In genomic region chr5:1498623-1499416, GRCh38 we compare ENCODE assay signal across 11 cellular contexts. TPM values are rescaled to one million over a fixed set of nuclear protein-coding genes. Genes with fewer than 3 reads are reported as not detected.
DNase-seq lines count a peak whose midpoint lies in the region; ATAC-seq, FAIRE-seq and TF ChIP-seq lines count a peak whose summit lies in the region.
"Had no signal": no experiment of that assay in that cellular context is flagged by ENCODE, and none has a peak within 500 bp of the region (broad histone marks: within the 10 kb centered on the region; RNA-seq: fewer than 3 reads in every experiment).

No MANE protein-coding gene starts in this region.

- no peak overlapping the region for H3K4me3 ChIP-seq in CD8-positive, alpha-beta memory T cell (ENCODE audit: low read length)
- H3K4me3 ChIP-seq in tibial nerve: no peak overlapping the region

- H3K4me1 ChIP-seq in CD8-positive, alpha-beta memory T cell (ENCODE audit: insufficient read depth, low read length): peaks cover 32% of the 10 kb centered on the region
- peaks cover 0 to 37% (median 9%) of the 10 kb centered on the region in 4 donors for H3K4me1 ChIP-seq in tibial nerve

- peaks cover 0 to 77% (median 13%) of the 10 kb centered on the region in 3 donors for H3K36me3 Mint-ChIP-seq in CD8-positive, alpha-beta memory T cell
- H3K36me3 Mint-ChIP-seq in naive thymus-derived CD8-positive, alpha-beta T cell: peaks cover 0 to 26% (median 2%) of the 10 kb centered on the region in 3 donors

- TF ChIP-seq POLR2A in tibial nerve (IDR thresholded peaks at IDR 0.05): no peak

- no peak for TF ChIP-seq CTCF in tibial nerve (IDR thresholded peaks at IDR 0.05)

- no peak overlapping the region for H3K27ac ChIP-seq in CD8-positive, alpha-beta memory T cell (ENCODE audit: low read depth, low read length)
- no peak overlapping the region for H3K27ac ChIP-seq in tibial nerve

- H3K27me3 Mint-ChIP-seq in CD8-positive, alpha-beta memory T cell: peaks cover 0 to 3% of the 10 kb centered on the region in 2 donors
- no peaks in the 10 kb centered on the region for H3K27me3 Mint-ChIP-seq in naive thymus-derived CD8-positive, alpha-beta T cell

- peaks cover 24% of the 10 kb centered on the region for H3K36me3 ChIP-seq in CD8-positive, alpha-beta memory T cell (ENCODE audit: insufficient read depth, low read length)
- peaks cover 0 to 11% (median 0%) of the 10 kb centered on the region in 3 donors for H3K36me3 ChIP-seq in tibial nerve

- 80 to 92% methylated on average over 17 of the region's 17 CpGs for WGBS in tibial nerve, 2 donors

- TF ChIP-seq EP300 in tibial nerve (IDR thresholded peaks at IDR 0.05): no peak

- no peak overlapping the region for H3K4me3 Mint-ChIP-seq in CD8-positive, alpha-beta memory T cell
- peak overlapping the region in 2 of 10 donors; percentile 1 to 4 for H3K4me3 Mint-ChIP-seq in naive thymus-derived CD8-positive, alpha-beta T cell
- H3K4me3 Mint-ChIP-seq: endodermal cell had no signal

- FAIRE-seq in GM19239 (lab: Jason Lieb, UNC): peak; percentile 95
- FAIRE-seq: keratinocyte had no signal

- H3K9me3 ChIP-seq in CD8-positive, alpha-beta memory T cell (ENCODE audit: low read length): no peaks in the 10 kb centered on the region
- no peaks in the 10 kb centered on the region for H3K9me3 ChIP-seq in tibial nerve

- H3K27me3 ChIP-seq in CD8-positive, alpha-beta memory T cell (ENCODE audit: insufficient read depth, low read length, poor library complexity, severe bottlenecking): no peaks in the 10 kb centered on the region
- no peaks in the 10 kb centered on the region for H3K27me3 ChIP-seq in tibial nerve

- no peaks in the 10 kb centered on the region for H3K9me3 Mint-ChIP-seq in CD8-positive, alpha-beta memory T cell
- no peaks in the 10 kb centered on the region for H3K9me3 Mint-ChIP-seq in naive thymus-derived CD8-positive, alpha-beta T cell
- H3K9me3 Mint-ChIP-seq: endodermal cell had no signal

- POLR2A ChIA-PET in CD8-positive, alpha-beta memory T cell (lab: Charles Lee): no interaction called here
- POLR2A ChIA-PET in naive thymus-derived CD8-positive, alpha-beta T cell (lab: Charles Lee): no interaction called here

- CTCF ChIA-PET in CD8-positive, alpha-beta memory T cell (lab: Charles Lee): interaction anchor here (2.1 kb wide), 1 partner anchor 146 kb away, joined by 5 read pairs; no protein-coding TSS in a partner anchor

- DNase-seq in CD8-positive, alpha-beta memory T cell: no peak
- no peak for DNase-seq in GM19239 (ENCODE audit: insufficient read length, low spot score)
- DNase-seq in MV-4-11 (lab: John Stamatoyannopoulos, UW): peak; percentile 60
- DNase-seq in tibial nerve (ENCODE audit: low spot score in 2 of 2): no peak
- no peak for DNase-seq in naive thymus-derived CD8-positive, alpha-beta T cell
- no peak for DNase-seq in T-helper 9 cell
- DNase-seq in NCI-H82 treated with DMSO at 0.1 percent for 48 hours (lab: John Stamatoyannopoulos, UW; ENCODE audit: unreplicated experiment): no peak
- DNase-seq: endodermal cell had no signal

- H3K4me1 Mint-ChIP-seq in CD8-positive, alpha-beta memory T cell: peaks cover 61 to 91% (median 78%) of the 10 kb centered on the region in 3 donors
- H3K4me1 Mint-ChIP-seq in naive thymus-derived CD8-positive, alpha-beta T cell: peaks cover 22 to 88% (median 48%) of the 10 kb centered on the region in 4 donors

- peak; percentile 29 for ATAC-seq in HG02870 (IDR thresholded peaks at IDR 0.05; ENCODE audit: unreplicated experiment)
- no peak for ATAC-seq in naive thymus-derived CD8-positive, alpha-beta T cell

- H3K27ac Mint-ChIP-seq in CD8-positive, alpha-beta memory T cell: peak overlapping the region; percentile 2 to 72 (median 35)
- H3K27ac Mint-ChIP-seq in naive thymus-derived CD8-positive, alpha-beta T cell: peak overlapping the region in 2 of 10 donors; percentile 12 to 34
- H3K27ac Mint-ChIP-seq: endodermal cell had no signal

RNA-seq across cellular contexts. Expression of gene LPCAT1, which starts 24.9 kb away (rescaled TPM):
- 100 to 1,000 TPM in 1 of 2 experiments, 10 to 100 TPM in 1; 92.5 to 101 TPM for total RNA-seq in CD8-positive, alpha-beta memory T cell
- 95.9 TPM for polyA plus RNA-seq in CD8-positive, alpha-beta memory T cell
- total RNA-seq in tibial nerve: 10 to 100 TPM; 23.4 to 45.3 (median 26.8) TPM
- total RNA-seq in naive thymus-derived CD8-positive, alpha-beta T cell: 10 to 100 TPM; 40.3 to 46.1 TPM
- polyA plus RNA-seq in naive thymus-derived CD8-positive, alpha-beta T cell: 10 to 100 TPM; 18.6 to 46.3 (median 20.9) TPM

RNA-seq across cellular contexts. Expression of gene SLC6A3, which starts 53.6 kb away (rescaled TPM):
- not detected for total RNA-seq in CD8-positive, alpha-beta memory T cell
- polyA plus RNA-seq in CD8-positive, alpha-beta memory T cell: not detected
- under 1 TPM in 2 of 4 donors, not detected in 2; 0.20 to 0.90 TPM for total RNA-seq in tibial nerve
- total RNA-seq in naive thymus-derived CD8-positive, alpha-beta T cell: under 1 TPM; 0.08 to 0.27 TPM
- under 1 TPM in 1 of 3 donors, not detected in 2; 0.09 TPM for polyA plus RNA-seq in naive thymus-derived CD8-positive, alpha-beta T cell
- total RNA-seq: skeletal muscle tissue had no signal
